In genomic region chr2:64639691-64640090, GRCh38 we compare ENCODE assay signal across 16 cellular contexts. TPM values are rescaled to one million over a fixed set of nuclear protein-coding genes. Genes with fewer than 3 reads are reported as not detected.
DNase-seq lines count a peak whose midpoint lies in the region; FAIRE-seq and TF ChIP-seq lines count a peak whose summit lies in the region.
"Had no signal": no experiment of that assay in that cellular context is flagged by ENCODE, and none has a peak within 500 bp of the region (broad histone marks: within the 10 kb centered on the region; RNA-seq: fewer than 3 reads in every experiment).

No MANE protein-coding gene starts in this region.

- H3K9me3 Mint-ChIP-seq in endothelial cell (ENCODE audit: unreplicated experiment), result no peaks in the 10 kb centered on the region
- H3K9me3 Mint-ChIP-seq in progenitor cell of endocrine pancreas (ENCODE audit: low read depth), result no peaks in the 10 kb centered on the region

- peak; percentile 40 for FAIRE-seq in GM19239 (lab: Jason Lieb, UNC)
- no peak for FAIRE-seq in frontal cortex (lab: Jason Lieb, UNC)

- peaks cover 1% of the 10 kb centered on the region for H3K27me3 Mint-ChIP-seq in endothelial cell (ENCODE audit: unreplicated experiment)
- no peaks in the 10 kb centered on the region for H3K27me3 Mint-ChIP-seq in progenitor cell of endocrine pancreas

- H3K36me3 ChIP-seq in OCI-LY7 (ENCODE audit: insufficient read depth, low read length), result peaks cover 44% of the 10 kb centered on the region

- H3K27ac Mint-ChIP-seq in endothelial cell (ENCODE audit: unreplicated experiment), result peak overlapping the region; percentile 53
- peak overlapping the region; percentile 78 for H3K27ac Mint-ChIP-seq in progenitor cell of endocrine pancreas

- POLR2A ChIA-PET in OCI-LY7 (lab: Charles Lee), result interaction anchor here (0.6 to 7.3 kb wide), 9 partner anchors 9 to 534 kb away, joined by 3 to 109 read pairs (median 4); partner anchors contain the start of gene SERTAD2

- no peaks in the 10 kb centered on the region for H3K9me3 ChIP-seq in OCI-LY7 (ENCODE audit: low read length)
- H3K9me3 ChIP-seq: BE2C, esophagus muscularis mucosa, Peyer's patch had no signal

- H3K36me3 Mint-ChIP-seq in endothelial cell (ENCODE audit: low read depth, unreplicated experiment) (peaks cover 9% of the 10 kb centered on the region), progenitor cell of endocrine pancreas (ENCODE audit: insufficient read depth) (peaks cover 9% of the 10 kb centered on the region)

- peaks cover 98% of the 10 kb centered on the region for H3K79me2 ChIP-seq in OCI-LY7 (ENCODE audit: insufficient read depth, low read depth, low read length)

- H3K27ac ChIP-seq in OCI-LY7 (ENCODE audit: low read depth, low read length, poor library complexity, severe bottlenecking), result peak overlapping the region; percentile 88

- DNase-seq in GM19239 (ENCODE audit: insufficient read length, low spot score) (no peak), OCI-LY7 (ENCODE audit: low spot score) (no peak), endothelial cell (ENCODE audit: low spot score) (no peak), progenitor cell of endocrine pancreas (ENCODE audit: low spot score, unreplicated experiment) (no peak), frontal cortex (ENCODE audit: low spot score in 2 of 2) (no peak), foreskin melanocyte (no peak), NCI-H1436 (lab: John Stamatoyannopoulos, UW) (no peak)
- DNase-seq: activated CD4-positive, alpha-beta T cell treated with anti-CD3 and anti-CD28 coated beads for 1 hour; activated T-cell treated with anti-CD3 and anti-CD28 coated beads, Interleukin-2, amount 50 U/mL, for 48 hours; amniotic stem cell; BE2C; cortex of kidney; DND-41; NCI-H1105; Peyer's patch had no signal

- H3K4me3 ChIP-seq in OCI-LY7 (ENCODE audit: low read depth, low read length, poor library complexity, severe bottlenecking), result peak overlapping the region; percentile 67
- H3K4me3 ChIP-seq: esophagus muscularis mucosa, Peyer's patch had no signal

- H3K4me1 Mint-ChIP-seq in endothelial cell (ENCODE audit: unreplicated experiment), result peaks cover 41% of the 10 kb centered on the region
- H3K4me1 Mint-ChIP-seq in progenitor cell of endocrine pancreas (ENCODE audit: low read depth), result peaks cover 53% of the 10 kb centered on the region

- no peaks in the 10 kb centered on the region for H3K9me2 ChIP-seq in OCI-LY7 (ENCODE audit: insufficient read depth, low read length)

- TF ChIP-seq CTCF in OCI-LY7 (conservative IDR thresholded peaks at IDR 0.05; ENCODE audit: low read length) (no peak), endothelial cell (IDR thresholded peaks at IDR 0.05; ENCODE audit: unreplicated experiment) (no peak), progenitor cell of endocrine pancreas (IDR thresholded peaks at IDR 0.05; ENCODE audit: unreplicated experiment) (no peak)

- peaks cover 61% of the 10 kb centered on the region for H4K20me1 ChIP-seq in OCI-LY7 (ENCODE audit: insufficient read depth, low read length)

- CTCF ChIA-PET in OCI-LY7 (lab: Charles Lee; ENCODE audit: unreplicated experiment), result no interaction called here

- no TSS peak for BruUV-seq in OCI-LY7 (replicated peaks; lab: Mats Ljungman, UMichigan)

- H3K4me3 Mint-ChIP-seq in endothelial cell (ENCODE audit: unreplicated experiment), result no peak overlapping the region
- no peak overlapping the region for H3K4me3 Mint-ChIP-seq in progenitor cell of endocrine pancreas (ENCODE audit: low read depth)

- peaks cover 93% of the 10 kb centered on the region for H3K4me1 ChIP-seq in OCI-LY7 (ENCODE audit: insufficient read depth, low read length, poor library complexity, severe bottlenecking)

- H3K4me2 ChIP-seq in OCI-LY7 (ENCODE audit: low read length), result peak overlapping the region; percentile 96

- no peak overlapping the region for H2AFZ ChIP-seq in OCI-LY7 (ENCODE audit: low read length)

- intact Hi-C loops in OCI-LY7 (cut with micrococcal nuclease; ENCODE audit: unreplicated experiment), result loop anchor here (5.0 kb wide), 2 partner anchors 117 to 393 kb away; partner anchors contain the start of gene AFTPH

RNA-seq across cellular contexts. Expression of gene SERTAD2, which starts 14.0 kb away (rescaled TPM):
- 10.7 and 11.5 TPM in 2 replicates for total RNA-seq in OCI-LY7 (2014; rRNA removed; shearing (Covaris generic))
- 53.2 and 54.5 TPM in 2 replicates for total RNA-seq in OCI-LY7 (2022)
- 9.8 TPM for total RNA-seq in endothelial cell (ENCODE audit: unreplicated experiment)
- 19.0 and 20.7 TPM in 2 replicates for total RNA-seq in progenitor cell of endocrine pancreas
- 3.7 TPM for total RNA-seq in frontal cortex
